8 cellular contexts compared by ENCODE assay signal in genomic region chr6:150685860-150686259, GRCh38.
DNase-seq lines count a peak whose midpoint lies in the region; ATAC-seq and TF ChIP-seq lines count a peak whose summit lies in the region.

No MANE protein-coding gene starts in this region.

- DNase-seq in AG09309 (ENCODE audit: low read depth) (no peak), ascending aorta (ENCODE audit: low spot score in 2 of 2) (no peak), lung microvascular endothelial cell (ENCODE audit: low read depth in 2 of 2) (peak; percentile 38 to 59), uterus (peak in 1 of 2 donors; percentile 28), NCI-H187 treated with DMSO at 0.1 percent for 48 hours (lab: John Stamatoyannopoulos, UW) (no peak)

- no peak for TF ChIP-seq POLR2A in uterus (IDR thresholded peaks at IDR 0.05)

- no peak overlapping the region for H3K27ac ChIP-seq in ascending aorta
- peak overlapping the region; percentile 6 to 36 for H3K27ac ChIP-seq in uterus

- H3K27me3 ChIP-seq in ascending aorta (no peaks in the 10 kb centered on the region), uterus (no peaks in the 10 kb centered on the region)

- ATAC-seq in HG02973 (IDR thresholded peaks at IDR 0.05; ENCODE audit: unreplicated experiment) = peak; percentile 54

- H3K4me3 ChIP-seq in AG09309 (ENCODE audit: control insufficient read depth, low read depth, low read length) (no peak overlapping the region), ascending aorta (no peak overlapping the region), uterus (no peak overlapping the region)

- H3K9me3 ChIP-seq in ascending aorta = no peaks in the 10 kb centered on the region
- no peaks in the 10 kb centered on the region for H3K9me3 ChIP-seq in uterus

- H3K4me1 ChIP-seq in ascending aorta (peaks cover 0 to 7% of the 10 kb centered on the region in 2 donors), uterus (no peaks in the 10 kb centered on the region)

- intact Hi-C loops in ascending aorta (cut with DNase I) = no loop called here
- intact Hi-C loops in uterus (cut with DNase I; ENCODE audit: low total_unique reads) = no loop called here

- H3K36me3 ChIP-seq in ascending aorta (no peaks in the 10 kb centered on the region), uterus (no peaks in the 10 kb centered on the region)

- TF ChIP-seq CTCF in AG09309 (IDR thresholded peaks at IDR 0.05; ENCODE audit: control insufficient read depth, insufficient read depth, low read depth, low read length, missing control alignments) (peak; percentile 55), GM12874 (IDR thresholded peaks at IDR 0.05; ENCODE audit: insufficient read depth, low read depth, low read length) (peak; percentile 83), ascending aorta (IDR thresholded peaks at IDR 0.05) (peak in 2 of 3 experiments; percentile 17 to 34), uterus (IDR thresholded peaks at IDR 0.05) (peak in 2 of 4 experiments; percentile 15 to 25)

TF ChIP-seq in PFSK-1, 5 proteins besides CTCF, POLR2A, EP300 and RAD21:
- TF ChIP-seq POLR2AphosphoS5 (IDR thresholded peaks at IDR 0.05; ENCODE audit: low read depth, low read length) (no peak), TAF1 (IDR thresholded peaks at IDR 0.05; ENCODE audit: borderline replicate concordance, insufficient read depth, low read length) (no peak), FOXP2 (optimal IDR thresholded peaks at IDR 0.05; ENCODE audit: borderline replicate concordance, extremely low read depth, extremely low read length, insufficient read depth) (peak; percentile 39)
TF ChIP-seq in PFSK-1: peak in this region for 1.

Comparison
In these comparisons a context has a peak if more than half of its experiments do, and no peak if none do; other contexts are left out.
1. DNase-seq: peak in lung microvascular endothelial cell (2 of 2); none in AG09309 (single experiment), ascending aorta (0 of 2) and NCI-H187 treated with DMSO at 0.1 percent for 48 hours (single experiment).
2. H3K27ac ChIP-seq: peak in uterus (2 of 2); none in ascending aorta (0 of 2).